8 cellular contexts compared by ENCODE assay signal in the genomic region with DNA sequence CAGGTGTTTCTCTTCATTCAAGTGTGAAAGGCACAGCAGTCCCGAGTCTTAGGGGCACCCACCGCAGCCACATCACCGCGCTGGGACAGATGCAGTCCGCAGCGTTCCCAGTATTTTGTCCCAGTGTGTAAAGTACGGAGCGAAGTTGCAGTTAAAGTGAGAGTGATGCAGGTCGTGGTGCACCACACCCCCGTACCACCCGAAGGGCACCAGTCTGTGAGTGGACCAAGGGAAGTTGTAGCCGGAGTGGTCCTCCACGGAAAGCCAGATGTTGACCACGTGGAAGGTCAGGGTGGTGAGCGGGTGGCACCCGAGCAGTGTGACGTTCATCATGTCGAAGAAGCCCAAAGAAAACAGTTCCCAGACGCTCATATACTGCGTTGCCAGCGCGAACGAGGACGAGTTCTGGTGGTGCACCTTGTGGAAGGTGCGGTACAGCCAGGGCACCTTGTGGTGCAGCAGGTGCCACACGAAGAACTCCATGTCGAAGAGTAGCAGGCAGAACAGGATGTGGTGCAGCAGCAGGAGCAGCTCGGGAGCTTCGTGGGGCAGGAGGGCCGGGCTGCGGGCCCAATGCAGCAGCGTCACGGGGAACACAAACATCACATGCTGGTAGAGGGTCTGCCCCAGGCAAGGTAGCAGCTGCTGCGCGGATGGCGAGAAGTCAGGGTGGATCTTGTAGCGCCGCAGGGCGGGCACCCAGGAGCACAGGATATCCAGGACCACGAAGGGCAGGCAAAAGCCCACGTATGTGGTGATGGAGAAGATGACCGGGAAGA. TPM values are rescaled to one million over a fixed set of nuclear protein-coding genes. Genes with fewer than 3 reads are reported as not detected.
DNase-seq lines count a peak whose midpoint lies in the region; ATAC-seq and TF ChIP-seq lines count a peak whose summit lies in the region.
"Had no signal": no experiment of that assay in that cellular context is flagged by ENCODE, and none has a peak within 500 bp of the region (broad histone marks: within the 10 kb centered on the region; RNA-seq: fewer than 3 reads in every experiment).

No MANE protein-coding gene starts in this region.

- no peaks in the 10 kb centered on the region for H3K9me3 Mint-ChIP-seq in dendritic cell treated with granulocyte-macrophage colony-stimulating factor and Interleukin-4, amounts not matched to agents 40 ng/mL and 50 ng/mL, for 4 days
- no peaks in the 10 kb centered on the region for H3K9me3 Mint-ChIP-seq in memory B cell

- peak overlapping the region in 2 of 5 donors; percentile 51 to 91 for H3K9ac ChIP-seq in subcutaneous abdominal adipose tissue (ENCODE audit: low read length in 5 of 5)

- ATAC-seq in T-helper 17 cell (peak; percentile 81), memory B cell (ENCODE audit: low read depth) (peak; percentile 66), HG03196 (IDR thresholded peaks at IDR 0.05; ENCODE audit: unreplicated experiment) (no peak)

- peaks cover 2 to 26% (median 21%) of the 10 kb centered on the region in 5 donors for H3K4me1 ChIP-seq in subcutaneous abdominal adipose tissue (ENCODE audit: control insufficient read depth in 5 of 5, insufficient read depth in 5 of 5, low read length in 5 of 5)

- TF ChIP-seq CTCF in GM20000 (IDR thresholded peaks at IDR 0.05; ENCODE audit: extremely low read depth, missing control alignments) = no peak

- H3K27me3 ChIP-seq in subcutaneous abdominal adipose tissue (ENCODE audit: control insufficient read depth in 5 of 5, insufficient read depth in 4 of 5, low read length in 5 of 5) = peaks cover 0 to 10% (median 0%) of the 10 kb centered on the region in 5 donors

- H3K4me3 Mint-ChIP-seq in T-helper 17 cell = peak overlapping the region; percentile 97
- H3K4me3 Mint-ChIP-seq in dendritic cell treated with granulocyte-macrophage colony-stimulating factor and Interleukin-4, amounts not matched to agents 40 ng/mL and 50 ng/mL, for 4 days = peak overlapping the region; percentile 79
- H3K4me3 Mint-ChIP-seq in memory B cell = peak overlapping the region; percentile 81

- H3K27me3 Mint-ChIP-seq in T-helper 17 cell (peaks cover 44% of the 10 kb centered on the region), memory B cell (peaks cover 16% of the 10 kb centered on the region)
- H3K27me3 Mint-ChIP-seq in dendritic cell treated with granulocyte-macrophage colony-stimulating factor and Interleukin-4, amounts not matched to agents 40 ng/mL and 50 ng/mL, for 4 days = peaks cover 47% of the 10 kb centered on the region

- no peaks in the 10 kb centered on the region for H3K36me3 ChIP-seq in subcutaneous abdominal adipose tissue (ENCODE audit: control insufficient read depth in 5 of 5, insufficient read depth in 5 of 5, low read length in 5 of 5)

- H3K27ac Mint-ChIP-seq in T-helper 17 cell (peak overlapping the region; percentile 85), memory B cell (no peak overlapping the region)
- peak overlapping the region; percentile 80 for H3K27ac Mint-ChIP-seq in dendritic cell treated with granulocyte-macrophage colony-stimulating factor and Interleukin-4, amounts not matched to agents 40 ng/mL and 50 ng/mL, for 4 days

- H3K36me3 Mint-ChIP-seq in T-helper 17 cell (ENCODE audit: low read depth) (peaks cover 3% of the 10 kb centered on the region), memory B cell (no peaks in the 10 kb centered on the region)
- H3K36me3 Mint-ChIP-seq in dendritic cell treated with granulocyte-macrophage colony-stimulating factor and Interleukin-4, amounts not matched to agents 40 ng/mL and 50 ng/mL, for 4 days (ENCODE audit: low read depth) = no peaks in the 10 kb centered on the region

- H3K9me3 ChIP-seq in T-helper 17 cell (ENCODE audit: control insufficient read depth, low read length, poor library complexity, severe bottlenecking) (no peaks in the 10 kb centered on the region), subcutaneous abdominal adipose tissue (ENCODE audit: control insufficient read depth in 5 of 5, low read length in 5 of 5) (no peaks in the 10 kb centered on the region)

- intact Hi-C loops in dendritic cell treated with granulocyte-macrophage colony-stimulating factor and Interleukin-4, amounts not matched to agents 40 ng/mL and 50 ng/mL, for 4 days (cut with micrococcal nuclease) = loop anchor here (2.0 to 10.0 kb wide), 2 partner anchors 82 to 120 kb away; no protein-coding TSS in a partner anchor

- peak; percentile 24 for DNase-seq in GM20000 (ENCODE audit: low spot score)
- peak in 2 of 3 donors; percentile 19 to 30 for DNase-seq in T-helper 17 cell
- peak; percentile 29 to 46 for DNase-seq in memory B cell (ENCODE audit: low spot score in 2 of 2)
- DNase-seq in DMS114 treated with DMSO at 0.1 percent for 48 hours (lab: John Stamatoyannopoulos, UW; ENCODE audit: unreplicated experiment) = no peak

- H3K4me1 Mint-ChIP-seq in T-helper 17 cell = peaks cover 8% of the 10 kb centered on the region
- H3K4me1 Mint-ChIP-seq in dendritic cell treated with granulocyte-macrophage colony-stimulating factor and Interleukin-4, amounts not matched to agents 40 ng/mL and 50 ng/mL, for 4 days (ENCODE audit: low read depth) = peaks cover 30% of the 10 kb centered on the region
- peaks cover 13% of the 10 kb centered on the region for H3K4me1 Mint-ChIP-seq in memory B cell

- no peak overlapping the region for H3K27ac ChIP-seq in subcutaneous abdominal adipose tissue (ENCODE audit: low read depth, low read length)

- peak overlapping the region; percentile 73 to 87 (median 75) for H3K4me3 ChIP-seq in subcutaneous abdominal adipose tissue (ENCODE audit: low read depth in 1 of 5, low read length in 5 of 5)

RNA-seq across cellular contexts. Expression of gene CH25H, which starts 0.5 kb away (rescaled TPM):
- under 1 TPM in 1 of 2 donors, not detected in 1; 0.44 TPM for total RNA-seq in T-helper 17 cell
- total RNA-seq: activated CD8-positive, alpha-beta memory T cell treated with anti-CD3 and anti-CD28 coated beads for 36 hours had no signal

RNA-seq across cellular contexts. Expression of gene LIPA, which starts 45.0 kb away (rescaled TPM):
- 10 to 100 TPM; 24.7 to 33.8 TPM for total RNA-seq in T-helper 17 cell
